In the genomic region with DNA sequence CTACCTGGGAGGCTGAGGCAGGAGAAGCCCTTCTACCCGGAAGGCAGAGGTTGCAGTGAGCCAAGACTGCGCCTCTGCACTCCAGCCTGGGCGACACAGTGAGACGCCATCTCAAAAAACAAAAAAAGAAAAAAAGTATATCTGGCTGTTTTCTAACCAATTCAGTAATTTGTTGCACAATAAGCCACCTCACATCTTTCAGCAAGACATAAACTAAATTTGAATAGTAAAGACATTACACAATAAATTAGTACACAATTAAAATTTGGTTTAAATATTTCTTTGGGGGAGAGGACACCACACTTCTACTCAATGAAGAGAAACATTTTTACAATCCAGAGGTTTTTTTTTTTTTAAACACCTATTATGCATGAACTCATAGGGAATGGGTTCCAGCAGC, we compare ENCODE assay signal across 30 cellular contexts. TPM values are rescaled to one million over a fixed set of nuclear protein-coding genes. Genes with fewer than 3 reads are reported as not detected.
"Had no signal": no experiment of that assay in that cellular context is flagged by ENCODE, and none has a peak within 500 bp of the region (broad histone marks: within the 10 kb centered on the region; RNA-seq: fewer than 3 reads in every experiment).

No MANE protein-coding gene starts in this region.

- ATAC-seq: natural killer cell; psoas muscle; right cardiac atrium; sciatic nerve; stimulated activated memory B cell treated with anti-CD40 and anti-IgM and Interleukin-4, amounts not matched to agents 10 μg/mL and 1 μg/mL and 100 μg/mL, for 72 hours; stimulated activated naive CD8-positive, alpha-beta T cell treated with anti-CD3 and anti-CD28 coated beads, Interleukin-15, amount 100 ng/mL, for 72 hours; stimulated activated naive CD8-positive, alpha-beta T cell treated with anti-CD3 and anti-CD28 coated beads, Interleukin-15, Interleukin-2, amounts not matched to agents 100 U/mL and 50 U/mL, for 24 hours; upper lobe of right lung had no signal

- H3K9me3 ChIP-seq: ovary, psoas muscle, spleen, suprapubic skin, testis, tibial artery, transverse colon, upper lobe of right lung, uterus had no signal

- H3K4me1 Mint-ChIP-seq: natural killer cell; nephron; neural progenitor cell; stimulated activated memory B cell treated with anti-CD40 and anti-IgM and Interleukin-4, amounts not matched to agents 10 μg/mL and 1 μg/mL and 100 μg/mL, for 72 hours; stimulated activated naive CD8-positive, alpha-beta T cell treated with anti-CD3 and anti-CD28 coated beads, Interleukin-15, amount 100 ng/mL, for 72 hours had no signal

- H3K27ac Mint-ChIP-seq: natural killer cell; nephron; neural progenitor cell; progenitor cell of endocrine pancreas; stimulated activated memory B cell treated with anti-CD40 and anti-IgM and Interleukin-4, amounts not matched to agents 10 μg/mL and 1 μg/mL and 100 μg/mL, for 72 hours; stimulated activated naive CD8-positive, alpha-beta T cell treated with anti-CD3 and anti-CD28 coated beads, Interleukin-15, amount 100 ng/mL, for 72 hours; type B pancreatic cell had no signal

- H3K36me3 ChIP-seq: neural progenitor cell, ovary, spleen, suprapubic skin, tibial artery, transverse colon, upper lobe of right lung, uterus had no signal

- H3K36me3 Mint-ChIP-seq: natural killer cell; neural progenitor cell; stimulated activated memory B cell treated with anti-CD40 and anti-IgM and Interleukin-4, amounts not matched to agents 10 μg/mL and 1 μg/mL and 100 μg/mL, for 72 hours; type B pancreatic cell had no signal

- H3K4me2 ChIP-seq: neural progenitor cell, smooth muscle cell had no signal

- H3K4me3 Mint-ChIP-seq: natural killer cell; nephron; neural progenitor cell; stimulated activated memory B cell treated with anti-CD40 and anti-IgM and Interleukin-4, amounts not matched to agents 10 μg/mL and 1 μg/mL and 100 μg/mL, for 72 hours; stimulated activated naive CD8-positive, alpha-beta T cell treated with anti-CD3 and anti-CD28 coated beads, Interleukin-15, amount 100 ng/mL, for 72 hours; type B pancreatic cell had no signal

- H3K9ac ChIP-seq: neural progenitor cell, parathyroid adenoma had no signal

- H3K79me2 ChIP-seq: parathyroid adenoma had no signal

- H3K4me3 ChIP-seq: neural progenitor cell, ovary, psoas muscle, skin epidermis, smooth muscle cell, spleen, suprapubic skin, testis, tibial artery, transverse colon, upper lobe of right lung, uterus had no signal

- H3K27me3 Mint-ChIP-seq: progenitor cell of endocrine pancreas; stimulated activated memory B cell treated with anti-CD40 and anti-IgM and Interleukin-4, amounts not matched to agents 10 μg/mL and 1 μg/mL and 100 μg/mL, for 72 hours; stimulated activated naive CD8-positive, alpha-beta T cell treated with anti-CD3 and anti-CD28 coated beads, Interleukin-15, amount 100 ng/mL, for 72 hours; type B pancreatic cell had no signal

- DNase-seq: natural killer cell; occipital lobe; ovary; psoas muscle; right cardiac atrium; spleen; stimulated activated CD4-positive, alpha-beta T cell treated with anti-CD3 and anti-CD28 coated beads, Interleukin-12 subunit alpha, Interleukin-12 subunit beta, amount 100 ng/mL, for 4 hours; stimulated activated CD4-positive, alpha-beta T cell treated with anti-CD3 and anti-CD28 coated beads, Interleukin-1b, Interleukin-23, amount 100 ng/mL, for 48 hours; stimulated activated CD4-positive, alpha-beta T cell treated with anti-CD3 and anti-CD28 coated beads, Interleukin-4, amount 100 ng/mL, for 1 hour; stimulated activated CD4-positive, alpha-beta T cell treated with anti-CD3 and anti-CD28 coated beads, Interleukin-4, amount 100 ng/mL, for 4 hours; stimulated activated CD8-positive, alpha-beta memory T cell treated with anti-CD3 and anti-CD28 coated beads, Interleukin-4, amount 100 ng/mL, for 48 hours; stimulated activated naive CD4-positive, alpha-beta T cell; stimulated activated naive CD8-positive, alpha-beta T cell treated with anti-CD3 and anti-CD28 coated beads, Interleukin-15, amount 100 ng/mL, for 72 hours; stimulated activated naive CD8-positive, alpha-beta T cell treated with anti-CD3 and anti-CD28 coated beads, Interleukin-15, Interleukin-2, amounts not matched to agents 100 U/mL and 50 U/mL, for 24 hours; substantia nigra; testis; tibial artery; transverse colon; upper lobe of right lung; uterus had no signal

- H3K27me3 ChIP-seq: neural progenitor cell, ovary, spleen, suprapubic skin, testis, tibial artery, transverse colon, upper lobe of right lung, uterus had no signal

- H3K9me3 Mint-ChIP-seq: natural killer cell; nephron; stimulated activated memory B cell treated with anti-CD40 and anti-IgM and Interleukin-4, amounts not matched to agents 10 μg/mL and 1 μg/mL and 100 μg/mL, for 72 hours; stimulated activated naive CD8-positive, alpha-beta T cell treated with anti-CD3 and anti-CD28 coated beads, Interleukin-15, amount 100 ng/mL, for 72 hours; type B pancreatic cell had no signal

- H3K27ac ChIP-seq: neural progenitor cell, ovary, parathyroid adenoma, psoas muscle, skin epidermis, spleen, suprapubic skin, testis, tibial artery, transverse colon, upper lobe of right lung, uterus had no signal

- H2AFZ ChIP-seq: neural progenitor cell, parathyroid adenoma had no signal

- H3K4me1 ChIP-seq: neural progenitor cell, parathyroid adenoma, psoas muscle, spleen, suprapubic skin, testis, tibial artery, transverse colon, upper lobe of right lung, uterus had no signal

RNA-seq across cellular contexts. Expression of a gene that starts 38.6 kb away (rescaled TPM):
- total RNA-seq: natural killer cell, psoas muscle, right cardiac atrium, smooth muscle cell had no signal
- polyA plus RNA-seq: psoas muscle, right cardiac atrium, smooth muscle cell, spleen had no signal
